11 cellular contexts compared by ENCODE assay signal in the genomic region with DNA sequence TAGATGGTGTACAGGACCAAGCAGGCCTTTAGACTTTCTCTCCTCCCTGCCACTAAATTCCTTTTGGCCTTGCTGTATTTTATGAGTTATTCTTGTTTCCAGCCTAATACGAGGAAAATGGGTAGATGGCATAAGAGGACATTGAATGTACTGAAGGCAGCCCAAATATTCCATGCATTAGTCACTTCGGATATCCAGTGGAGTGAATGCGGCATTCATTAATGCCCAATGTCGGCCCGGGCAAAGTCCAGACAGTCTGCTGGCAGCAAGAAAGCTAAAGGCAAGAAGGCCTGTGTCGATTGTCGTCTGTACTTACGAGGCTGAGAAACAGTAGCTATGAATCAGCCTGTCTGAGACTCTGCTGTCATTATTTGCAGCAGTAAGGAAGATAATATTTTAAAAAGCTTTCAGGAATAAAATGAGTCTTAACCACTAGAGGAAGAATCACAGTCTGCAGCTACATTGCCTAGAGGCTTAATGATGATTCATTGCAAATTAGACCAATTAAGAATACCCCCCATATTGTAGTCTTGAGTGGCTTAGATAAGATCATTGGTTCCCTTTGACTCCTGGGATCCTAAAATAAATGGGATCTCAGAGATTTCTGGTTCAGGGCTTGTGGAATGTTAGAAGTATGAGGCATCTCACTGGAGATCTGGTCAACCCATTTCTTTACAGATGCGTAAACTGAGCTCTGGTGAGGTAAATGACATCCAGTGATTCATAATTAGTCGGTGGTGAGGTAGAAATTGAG.
A peak's percentile ranks its signal among the peaks of the same experiment; 100 is the strongest.
DNase-seq lines count a peak whose midpoint lies in the region; ATAC-seq, FAIRE-seq and TF ChIP-seq lines count a peak whose summit lies in the region.
"Had no signal": no experiment of that assay in that cellular context is flagged by ENCODE, and none has a peak within 500 bp of the region (broad histone marks: within the 10 kb centered on the region; RNA-seq: fewer than 3 reads in every experiment).

No MANE protein-coding gene starts in this region.

- CTCF ChIA-PET in BJ (lab: Yijun Ruan, JAX): interaction anchor here (0.9 to 1.5 kb wide), 5 partner anchors 8 to 337 kb away, joined by 3 to 6 read pairs (median 3); no protein-coding TSS in a partner anchor

- DNase-seq in BJ (ENCODE audit: low read depth): peak; percentile 62
- peak; percentile 82 for DNase-seq in MG63
- DNase-seq in bronchial epithelial cell (ENCODE audit: low read depth): peak; percentile 97
- no peak for DNase-seq in mucosa of descending colon
- DNase-seq in vagina (ENCODE audit: extremely low spot score in 2 of 2): no peak
- no peak for DNase-seq in activated gamma-delta T cell treated with Interleukin-2 at 50 U/mL for 16 hours
- DNase-seq in NCI-H128 (lab: John Stamatoyannopoulos, UW; ENCODE audit: unreplicated experiment): no peak
- no peak for DNase-seq in AML-193 (lab: John Stamatoyannopoulos, UW)
- DNase-seq: activated B cell treated with CpG ODN at 0.5 μM for 24 hours, NCI-H1048 had no signal

- POLR2A ChIA-PET in BJ (lab: Charles Lee): no interaction called here

- H3K27ac ChIP-seq in vagina: no peak overlapping the region

- H3K9me3 ChIP-seq in MG63 (no peaks in the 10 kb centered on the region), mucosa of descending colon (no peaks in the 10 kb centered on the region), vagina (no peaks in the 10 kb centered on the region)

- no peak for FAIRE-seq in bronchial epithelial cell (lab: Jason Lieb, UNC)
- FAIRE-seq: colon had no signal

- intact Hi-C loops in mucosa of descending colon (cut with DNase I, micrococcal nuclease) (loop anchor here in 1 of 2 donors (10.0 kb wide), 1 partner anchor 653 kb away; no protein-coding TSS in a partner anchor), vagina (cut with DNase I) (loop anchor here (5.0 kb wide), 1 partner anchor 1976 kb away; no protein-coding TSS in a partner anchor)

- H3K4me3 ChIP-seq in BJ (ENCODE audit: low read depth, low read length) (no peak overlapping the region), MG63 (no peak overlapping the region), bronchial epithelial cell (ENCODE audit: low read depth, low read length) (no peak overlapping the region), mucosa of descending colon (no peak overlapping the region), vagina (no peak overlapping the region)

- TF ChIP-seq POLR2A in vagina (IDR thresholded peaks at IDR 0.05): no peak

- peak; percentile 41 for ATAC-seq in mucosa of descending colon

- no peaks in the 10 kb centered on the region for H3K4me1 ChIP-seq in mucosa of descending colon (ENCODE audit: low read depth)
- H3K4me1 ChIP-seq in vagina: no peaks in the 10 kb centered on the region

- H3K27me3 ChIP-seq in BJ (ENCODE audit: control insufficient read depth, insufficient read depth, low read length): no peaks in the 10 kb centered on the region
- no peaks in the 10 kb centered on the region for H3K27me3 ChIP-seq in MG63
- no peaks in the 10 kb centered on the region for H3K27me3 ChIP-seq in bronchial epithelial cell (ENCODE audit: control insufficient read depth, insufficient read depth, low read length)
- no peaks in the 10 kb centered on the region for H3K27me3 ChIP-seq in vagina

- TF ChIP-seq CTCF in BJ (IDR thresholded peaks at IDR 0.05; ENCODE audit: insufficient read depth, low read depth, low read length) (no peak), bronchial epithelial cell (IDR thresholded peaks at IDR 0.05; ENCODE audit: insufficient read depth, low read length, severe bottlenecking) (no peak), mucosa of descending colon (IDR thresholded peaks at IDR 0.05) (no peak), vagina (IDR thresholded peaks at IDR 0.05) (no peak)

- H3K36me3 ChIP-seq in BJ (ENCODE audit: control insufficient read depth, insufficient read depth, low read length) (no peaks in the 10 kb centered on the region), MG63 (no peaks in the 10 kb centered on the region), bronchial epithelial cell (ENCODE audit: control insufficient read depth, insufficient read depth, low read length) (no peaks in the 10 kb centered on the region), mucosa of descending colon (ENCODE audit: low read depth) (no peaks in the 10 kb centered on the region), vagina (no peaks in the 10 kb centered on the region)

Comparison
In these comparisons a context has a peak if more than half of its experiments do, and no peak if none do; other contexts are left out.
1. DNase-seq: peak in BJ (single experiment), MG63 (single experiment) and bronchial epithelial cell (single experiment); none in mucosa of descending colon (0 of 3), vagina (0 of 2), activated gamma-delta T cell treated with Interleukin-2 at 50 U/mL for 16 hours (single experiment), NCI-H128 (single experiment) and AML-193 (0 of 2).